In the genomic region with DNA sequence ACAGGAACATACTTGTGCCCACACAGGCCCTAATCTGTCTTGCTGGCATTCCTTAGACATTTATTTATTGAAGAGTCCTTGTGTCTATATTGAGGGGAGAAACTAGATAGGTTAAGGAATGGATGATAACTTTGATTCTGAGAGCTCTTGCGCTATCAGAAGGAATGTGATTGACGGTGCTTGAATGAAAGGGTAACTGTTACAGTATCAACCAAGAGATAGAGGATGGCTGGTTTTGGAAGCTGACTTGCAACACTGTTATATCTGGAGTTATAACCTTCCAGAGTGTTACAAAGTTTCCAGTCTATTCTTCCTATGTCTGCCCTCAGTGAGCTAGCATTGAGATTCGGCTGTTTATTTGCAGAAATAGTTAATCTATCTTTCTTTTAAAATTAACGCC, we compare ENCODE assay signal across 25 cellular contexts. TPM values are rescaled to one million over a fixed set of nuclear protein-coding genes. Genes with fewer than 3 reads are reported as not detected.
DNase-seq lines count a peak whose midpoint lies in the region; ATAC-seq and TF ChIP-seq lines count a peak whose summit lies in the region.
"Had no signal": no experiment of that assay in that cellular context is flagged by ENCODE, and none has a peak within 500 bp of the region (broad histone marks: within the 10 kb centered on the region; RNA-seq: fewer than 3 reads in every experiment).

No MANE protein-coding gene starts in this region.

- H3K9me3 ChIP-seq in SK-N-SH, result no peaks in the 10 kb centered on the region
- no peaks in the 10 kb centered on the region for H3K9me3 ChIP-seq in CD4-positive, alpha-beta T cell (ENCODE audit: control insufficient read depth, low read length)
- H3K9me3 ChIP-seq: ascending aorta, esophagus muscularis mucosa, SJSA1 had no signal

- CTCF ChIA-PET in SK-N-SH (lab: Yijun Ruan, JAX), result interaction anchor here (0.7 to 2.2 kb wide), 8 partner anchors 9 to 58 kb away, joined by 3 to 8 read pairs (median 4); no protein-coding TSS in a partner anchor
- CTCF ChIA-PET in CD4-positive, alpha-beta T cell (lab: Charles Lee), result interaction anchor here (1.0 kb wide), 1 partner anchor 23 kb away, joined by 3 read pairs; no protein-coding TSS in a partner anchor

- no peak for TF ChIP-seq RAD21 in SK-N-SH (IDR thresholded peaks at IDR 0.05; ENCODE audit: low read length)

- no peaks in the 10 kb centered on the region for H3K9me2 ChIP-seq in SK-N-SH

- H3K27ac ChIP-seq in SK-N-SH (ENCODE audit: low read depth in 2 of 2, low read length in 1 of 2), result no peak overlapping the region
- no peak overlapping the region for H3K27ac ChIP-seq in CD4-positive, alpha-beta T cell (ENCODE audit: low read depth, low read length)
- H3K27ac ChIP-seq: ascending aorta, esophagus muscularis mucosa, SJSA1 had no signal

- H3K79me2 ChIP-seq in SK-N-SH (ENCODE audit: insufficient read depth), result peaks cover 100% of the 10 kb centered on the region

- peak overlapping the region; percentile 73 for H3K27ac Mint-ChIP-seq in CD4-positive, alpha-beta T cell
- peak overlapping the region; percentile 48 for H3K27ac Mint-ChIP-seq in activated T-helper 2 cell treated with anti-CD3 and anti-CD28 coated beads, Interferon-gamma antibody, Interleukin-2, Interleukin-4, amounts not matched to agents 10 μg/mL and 5 μg/mL and 100 μg/mL, durations not matched to agents 14 hours and 24 hours and 36 hours
- peak overlapping the region; percentile 65 to 90 (median 69) for H3K27ac Mint-ChIP-seq in nephron
- H3K27ac Mint-ChIP-seq: endodermal cell; stimulated activated memory B cell treated with anti-CD40 and anti-IgM and Interleukin-4, amounts not matched to agents 10 μg/mL and 1 μg/mL and 100 μg/mL, for 72 hours had no signal

- no peak overlapping the region for H3K4me3 ChIP-seq in SK-N-SH (ENCODE audit: low read depth in 2 of 2, low read length in 1 of 2)
- H3K4me3 ChIP-seq: ascending aorta, esophagus muscularis mucosa, SJSA1 had no signal

- no peak for TF ChIP-seq EP300 in SK-N-SH (IDR thresholded peaks at IDR 0.05; ENCODE audit: borderline replicate concordance in 1 of 2, low read depth in 1 of 2, low read length in 1 of 2)

- no peak overlapping the region for H2AFZ ChIP-seq in SK-N-SH (ENCODE audit: low read depth)

- no peaks in the 10 kb centered on the region for H3K27me3 Mint-ChIP-seq in CD4-positive, alpha-beta T cell
- no peaks in the 10 kb centered on the region for H3K27me3 Mint-ChIP-seq in activated T-helper 2 cell treated with anti-CD3 and anti-CD28 coated beads, Interferon-gamma antibody, Interleukin-2, Interleukin-4, amounts not matched to agents 10 μg/mL and 5 μg/mL and 100 μg/mL, durations not matched to agents 14 hours and 24 hours and 36 hours (ENCODE audit: low read depth)
- H3K27me3 Mint-ChIP-seq in nephron (ENCODE audit: low read depth), result peaks cover 14% of the 10 kb centered on the region
- H3K27me3 Mint-ChIP-seq: activated naive CD4-positive, alpha-beta T cell treated with anti-CD3 and anti-CD28 coated beads, Interleukin-2, amount 10 ng/mL, durations not matched to agents 7 days and 5 days; activated T-cell treated with anti-CD3 and anti-CD28 coated beads, Interleukin-2, amount 50 U/mL, for 24 hours had no signal

- peaks cover 85% of the 10 kb centered on the region for H3K4me1 Mint-ChIP-seq in CD4-positive, alpha-beta T cell (ENCODE audit: low read depth)
- peaks cover 70% of the 10 kb centered on the region for H3K4me1 Mint-ChIP-seq in activated T-helper 2 cell treated with anti-CD3 and anti-CD28 coated beads, Interferon-gamma antibody, Interleukin-2, Interleukin-4, amounts not matched to agents 10 μg/mL and 5 μg/mL and 100 μg/mL, durations not matched to agents 14 hours and 24 hours and 36 hours (ENCODE audit: low read depth)
- peaks cover 46% of the 10 kb centered on the region for H3K4me1 Mint-ChIP-seq in nephron
- H3K4me1 Mint-ChIP-seq: neural crest cell; stimulated activated memory B cell treated with anti-CD40 and anti-IgM and Interleukin-4, amounts not matched to agents 10 μg/mL and 1 μg/mL and 100 μg/mL, for 72 hours had no signal

- no peaks in the 10 kb centered on the region for H3K9me3 Mint-ChIP-seq in CD4-positive, alpha-beta T cell
- H3K9me3 Mint-ChIP-seq in activated T-helper 2 cell treated with anti-CD3 and anti-CD28 coated beads, Interferon-gamma antibody, Interleukin-2, Interleukin-4, amounts not matched to agents 10 μg/mL and 5 μg/mL and 100 μg/mL, durations not matched to agents 14 hours and 24 hours and 36 hours, result no peaks in the 10 kb centered on the region
- no peaks in the 10 kb centered on the region for H3K9me3 Mint-ChIP-seq in nephron
- H3K9me3 Mint-ChIP-seq: activated naive CD4-positive, alpha-beta T cell treated with anti-CD3 and anti-CD28 coated beads, Interleukin-2, amount 10 ng/mL, durations not matched to agents 7 days and 5 days; activated T-cell treated with anti-CD3 and anti-CD28 coated beads, Interleukin-2, amount 50 U/mL, for 24 hours; CD8-positive, alpha-beta T cell; endodermal cell; neural crest cell; stimulated activated memory B cell treated with anti-CD40 and anti-IgM and Interleukin-4, amounts not matched to agents 10 μg/mL and 1 μg/mL and 100 μg/mL, for 72 hours had no signal

- H3K36me3 ChIP-seq in SK-N-SH (replicated peaks in 1 of 2; ENCODE audit: control insufficient read depth in 1 of 2, insufficient read depth in 2 of 2, low read length in 1 of 2), result peaks cover 14 to 54% of the 10 kb centered on the region in 2 experiments
- H3K36me3 ChIP-seq: ascending aorta, esophagus muscularis mucosa had no signal

- no peak for DNase-seq in SK-N-SH
- DNase-seq in CD4-positive, alpha-beta T cell, result no peak
- DNase-seq in activated T-helper 2 cell treated with anti-CD3 and anti-CD28 coated beads, Interferon-gamma antibody, Interleukin-2, Interleukin-4, amounts not matched to agents 10 μg/mL and 5 μg/mL and 100 μg/mL, durations not matched to agents 14 hours and 24 hours and 36 hours (ENCODE audit: low spot score), result no peak
- DNase-seq in stimulated activated CD8-positive, alpha-beta memory T cell treated with anti-CD3 and anti-CD28 coated beads, Interleukin-4, amount 100 ng/mL, for 48 hours, result no peak
- DNase-seq: 8988T; activated CD4-positive, CD25-positive, alpha-beta regulatory T cell treated with anti-CD3 and anti-CD28 coated beads, Interleukin-2, amount 50 U/mL, for 72 hours; activated naive CD4-positive, alpha-beta T cell treated with anti-CD3 and anti-CD28 coated beads, Interleukin-2, amount 10 ng/mL, durations not matched to agents 7 days and 5 days; activated T-cell treated with anti-CD3 and anti-CD28 coated beads, Interleukin-2, amount 50 U/mL, for 24 hours; caudate nucleus; CD8-positive, alpha-beta T cell; endodermal cell; NCI-H1048; NCI-H187 treated with DMSO at 0.1 percent for 48 hours; NCI-H226; NCI-H748 treated with DMSO at 0.1 percent for 48 hours; stimulated activated CD4-positive, alpha-beta T cell treated with anti-CD3 and anti-CD28 coated beads, Interleukin-4, amount 100 ng/mL, for 24 hours had no signal

- 96% methylated on average over 4 of the region's 4 CpGs for WGBS in SK-N-SH (ENCODE audit: low lambda C conversion rate)

- H3K4me2 ChIP-seq in SK-N-SH, result no peak overlapping the region

- H3K4me3 Mint-ChIP-seq in CD4-positive, alpha-beta T cell, result peak overlapping the region; percentile 5
- peak overlapping the region; percentile 60 for H3K4me3 Mint-ChIP-seq in activated T-helper 2 cell treated with anti-CD3 and anti-CD28 coated beads, Interferon-gamma antibody, Interleukin-2, Interleukin-4, amounts not matched to agents 10 μg/mL and 5 μg/mL and 100 μg/mL, durations not matched to agents 14 hours and 24 hours and 36 hours (ENCODE audit: low read depth)
- no peak overlapping the region for H3K4me3 Mint-ChIP-seq in nephron
- H3K4me3 Mint-ChIP-seq: activated T-cell treated with anti-CD3 and anti-CD28 coated beads, Interleukin-2, amount 50 U/mL, for 24 hours; endodermal cell; neural crest cell; stimulated activated memory B cell treated with anti-CD40 and anti-IgM and Interleukin-4, amounts not matched to agents 10 μg/mL and 1 μg/mL and 100 μg/mL, for 72 hours had no signal

- ATAC-seq in SK-N-SH treated with all-trans-retinoic acid at 6 μM for 48 hours (peak; percentile 14; the same call in 1 of the 3 replicates), HG02759 (IDR thresholded peaks at IDR 0.05; ENCODE audit: unreplicated experiment) (no peak), HG03460 (IDR thresholded peaks at IDR 0.05; ENCODE audit: unreplicated experiment) (no peak)
- ATAC-seq in CD4-positive, alpha-beta T cell (ENCODE audit: poor library complexity), result no peak
- ATAC-seq: CD8-positive, alpha-beta T cell; stimulated activated memory B cell treated with anti-CD40 and anti-IgM and Interleukin-4, amounts not matched to agents 10 μg/mL and 1 μg/mL and 100 μg/mL, for 72 hours had no signal

- H3K36me3 Mint-ChIP-seq in CD4-positive, alpha-beta T cell (ENCODE audit: low read depth), result peaks cover 21% of the 10 kb centered on the region
- peaks cover 77% of the 10 kb centered on the region for H3K36me3 Mint-ChIP-seq in activated T-helper 2 cell treated with anti-CD3 and anti-CD28 coated beads, Interferon-gamma antibody, Interleukin-2, Interleukin-4, amounts not matched to agents 10 μg/mL and 5 μg/mL and 100 μg/mL, durations not matched to agents 14 hours and 24 hours and 36 hours (ENCODE audit: low read depth)
- no peaks in the 10 kb centered on the region for H3K36me3 Mint-ChIP-seq in nephron (ENCODE audit: low read depth)
- H3K36me3 Mint-ChIP-seq: stimulated activated memory B cell treated with anti-CD40 and anti-IgM and Interleukin-4, amounts not matched to agents 10 μg/mL and 1 μg/mL and 100 μg/mL, for 72 hours had no signal

- H3K27me3 ChIP-seq in SK-N-SH (ENCODE audit: insufficient read depth), result no peaks in the 10 kb centered on the region
- H3K27me3 ChIP-seq in CD4-positive, alpha-beta T cell (ENCODE audit: control insufficient read depth, insufficient read depth, low read length), result no peaks in the 10 kb centered on the region
- H3K27me3 ChIP-seq: ascending aorta, esophagus muscularis mucosa, SJSA1 had no signal

- peaks cover 6 to 34% of the 10 kb centered on the region in 2 experiments for H3K4me1 ChIP-seq in SK-N-SH (ENCODE audit: control insufficient read depth in 1 of 2, insufficient read depth in 2 of 2, low read depth in 1 of 2, low read length in 1 of 2)
- H3K4me1 ChIP-seq: SJSA1 had no signal

- intact Hi-C loops in CD4-positive, alpha-beta T cell (cut with DNase I, micrococcal nuclease), result no loop called here
- intact Hi-C loops in activated T-helper 2 cell treated with anti-CD3 and anti-CD28 coated beads, Interferon-gamma antibody, Interleukin-2, Interleukin-4, amounts not matched to agents 10 μg/mL and 5 μg/mL and 100 μg/mL, durations not matched to agents 14 hours and 24 hours and 36 hours (cut with micrococcal nuclease), result no loop called here

- peaks cover 30% of the 10 kb centered on the region for H3F3A ChIP-seq in SK-N-SH (replicated peaks; ENCODE audit: insufficient read depth)

- peaks cover 94% of the 10 kb centered on the region for H4K20me1 ChIP-seq in SK-N-SH (ENCODE audit: insufficient read depth)

- POLR2A ChIA-PET in SK-N-SH (lab: Yijun Ruan, JAX), result interaction anchor here (1.1 kb wide), 1 partner anchor 12 kb away, joined by 6 read pairs; no protein-coding TSS in a partner anchor
- POLR2A ChIA-PET in CD4-positive, alpha-beta T cell (lab: Charles Lee), result interaction anchor here (0.7 to 2.5 kb wide), 5 partner anchors 8 to 143 kb away, joined by 3 to 12 read pairs (median 6); no protein-coding TSS in a partner anchor

- H3K9ac ChIP-seq in SK-N-SH, result no peak overlapping the region

- TF ChIP-seq CTCF in SK-N-SH (IDR thresholded peaks at IDR 0.05) (no peak), nephron (IDR thresholded peaks at IDR 0.05; ENCODE audit: unreplicated experiment in 3 of 3) (no peak)
- no peak for TF ChIP-seq CTCF in CD4-positive, alpha-beta T cell (IDR thresholded peaks at IDR 0.05)

RNA-seq across cellular contexts. Expression of a gene that starts 36.5 kb away (rescaled TPM):
- polyA plus RNA-seq in SK-N-SH (2012; rRNA removed), result 108 and 123 TPM in 2 replicates
- 111 and 128 TPM in 2 replicates for polyA plus RNA-seq in SK-N-SH (2012; cell fraction: cytosol; rRNA removed)
- 126 and 178 TPM in 2 replicates for polyA plus RNA-seq in SK-N-SH (2012; cell fraction: nucleus; rRNA removed)
- 10 to 100 TPM; 84.8 to 88.6 TPM for total RNA-seq in CD4-positive, alpha-beta T cell
- total RNA-seq in activated T-helper 2 cell treated with anti-CD3 and anti-CD28 coated beads, Interferon-gamma antibody, Interleukin-2, Interleukin-4, amounts not matched to agents 10 μg/mL and 5 μg/mL and 100 μg/mL, durations not matched to agents 14 hours and 24 hours and 36 hours, result 268 and 272 TPM in 2 replicates

Comparison
In these comparisons a context has a peak if more than half of its experiments do, and no peak if none do; other contexts are left out.
1. H3K4me3 Mint-ChIP-seq: peak in CD4-positive, alpha-beta T cell (single experiment) and activated T-helper 2 cell treated with anti-CD3 and anti-CD28 coated beads, Interferon-gamma antibody, Interleukin-2, Interleukin-4, amounts not matched to agents 10 μg/mL and 5 μg/mL and 100 μg/mL, durations not matched to agents 14 hours and 24 hours and 36 hours (single experiment); none in nephron (0 of 3).
2. Peak in every context shown above with its lines, with median percentiles within 50 percentile points of each other: H3K27ac Mint-ChIP-seq.